ENCODE assay signal across 8 cellular contexts in genomic region chr9:83706703-83707517, GRCh38. TPM values are rescaled to one million over a fixed set of nuclear protein-coding genes. Genes with fewer than 3 reads are reported as not detected.
DNase-seq lines count a peak whose midpoint lies in the region; ATAC-seq, FAIRE-seq and TF ChIP-seq lines count a peak whose summit lies in the region.

No MANE protein-coding gene starts in this region.

- no peaks in the 10 kb centered on the region for H3K36me3 ChIP-seq in CD8-positive, alpha-beta T cell (ENCODE audit: insufficient read depth, low read length)

- no peaks in the 10 kb centered on the region for H3K27me3 Mint-ChIP-seq in CD8-positive, alpha-beta T cell (ENCODE audit: low read depth)

- peaks cover 31% of the 10 kb centered on the region for H3K36me3 Mint-ChIP-seq in CD8-positive, alpha-beta T cell

- no peak for TF ChIP-seq CTCF in CD8-positive, alpha-beta T cell (IDR thresholded peaks at IDR 0.05)
- no peak for TF ChIP-seq CTCF in HL-60 (IDR thresholded peaks at IDR 0.05; ENCODE audit: insufficient read depth, low read length)

- H3K4me1 Mint-ChIP-seq in CD8-positive, alpha-beta T cell (ENCODE audit: low read depth), result peaks cover 51% of the 10 kb centered on the region

- H3K9me3 Mint-ChIP-seq in CD8-positive, alpha-beta T cell, result no peaks in the 10 kb centered on the region

- no peaks in the 10 kb centered on the region for H3K9me3 ChIP-seq in CD8-positive, alpha-beta T cell (ENCODE audit: low read length)

- peak overlapping the region; percentile 97 for H3K4me3 ChIP-seq in CD8-positive, alpha-beta T cell (ENCODE audit: low read depth, low read length)
- peak overlapping the region; percentile 91 for H3K4me3 ChIP-seq in HL-60 (replicated peaks; ENCODE audit: insufficient read depth, low read length)

- peak; percentile 50 for ATAC-seq in CD8-positive, alpha-beta T cell
- peak; percentile 11 for ATAC-seq in GM19467 (IDR thresholded peaks at IDR 0.05; ENCODE audit: unreplicated experiment)

- peak overlapping the region; percentile 100 for H3K27ac Mint-ChIP-seq in CD8-positive, alpha-beta T cell

- H3K27me3 ChIP-seq in CD8-positive, alpha-beta T cell (ENCODE audit: insufficient read depth, low read length), result no peaks in the 10 kb centered on the region
- no peaks in the 10 kb centered on the region for H3K27me3 ChIP-seq in HL-60 (ENCODE audit: insufficient read depth, poor library complexity, severe bottlenecking)

- H3K27ac ChIP-seq in CD8-positive, alpha-beta T cell (ENCODE audit: low read depth, low read length), result peak overlapping the region; percentile 99
- H3K27ac ChIP-seq in HL-60 (replicated peaks), result peak overlapping the region; percentile 97

- POLR2A ChIA-PET in CD8-positive, alpha-beta T cell (lab: Charles Lee), result interaction anchor here (0.9 to 3.4 kb wide), 14 partner anchors 7 to 273 kb away, joined by 3 to 20 read pairs (median 8); partner anchors contain the start of genes HNRNPK, IDNK, KIF27 and RMI1

- DNase-seq in CD8-positive, alpha-beta T cell, result peak; percentile 21 to 79 (median 66)
- DNase-seq in HL-60 (ENCODE audit: low read depth in 1 of 2, low spot score in 1 of 2), result peak in 1 of 2 experiments; percentile 30
- DNase-seq in T-helper 2 cell, result peak; percentile 31 to 81 (median 56)
- DNase-seq in astrocyte of the hippocampus (ENCODE audit: low read depth, low spot score), result peak; percentile 74
- DNase-seq in iPS-NIHi11 (ENCODE audit: low spot score), result peak; percentile 79
- peak; percentile 24 to 45 for DNase-seq in stimulated activated CD4-positive, alpha-beta T cell treated with anti-CD3 and anti-CD28 coated beads, Interleukin-12 subunit alpha, Interleukin-12 subunit beta, amount 100 ng/mL, for 24 hours (ENCODE audit: low read depth in 2 of 2)
- no peak for DNase-seq in HTR-8/SVneo (ENCODE audit: insufficient read length, low spot score)

- H3K4me1 ChIP-seq in CD8-positive, alpha-beta T cell (ENCODE audit: insufficient read depth, low read length), result peaks cover 48% of the 10 kb centered on the region

- intact Hi-C loops in CD8-positive, alpha-beta T cell (cut with DNase I, micrococcal nuclease), result loop anchor here (2.0 to 5.0 kb wide), 4 partner anchors 14 to 214 kb away; partner anchors contain the start of genes IDNK (in 1 of the 2) and KIF27 (in 1 of the 2)

- CTCF ChIA-PET in CD8-positive, alpha-beta T cell (lab: Charles Lee), result interaction anchor here (0.8 to 5.6 kb wide), 5 partner anchors 15 to 86 kb away, joined by 3 to 19 read pairs (median 7); no protein-coding TSS in a partner anchor

- H3K4me3 Mint-ChIP-seq in CD8-positive, alpha-beta T cell, result peak overlapping the region; percentile 85

- no peak for FAIRE-seq in HTR-8/SVneo (lab: Jason Lieb, UNC)

RNA-seq across cellular contexts. Expression of gene UBQLN1, which starts 0.8 kb away (rescaled TPM):
- total RNA-seq in CD8-positive, alpha-beta T cell, result 100 to 1,000 TPM; 163 to 169 TPM
